29 cellular contexts compared by ENCODE assay signal in genomic region chr9:109133533-109133932, GRCh38. TPM values are rescaled to one million over a fixed set of nuclear protein-coding genes. Genes with fewer than 3 reads are reported as not detected.
"Had no signal": no experiment of that assay in that cellular context is flagged by ENCODE, and none has a peak within 500 bp of the region (broad histone marks: within the 10 kb centered on the region; RNA-seq: fewer than 3 reads in every experiment).

No MANE protein-coding gene starts in this region.

- H3K9me3 ChIP-seq: colonic mucosa, esophagus muscularis mucosa, esophagus squamous epithelium, gastrocnemius medialis, gastroesophageal sphincter, heart left ventricle, heart right ventricle had no signal

- H3K4me3 Mint-ChIP-seq: dendritic cell treated with granulocyte-macrophage colony-stimulating factor and Interleukin-4, amounts not matched to agents 40 ng/mL and 50 ng/mL, for 4 days; effector memory CD8-positive, alpha-beta T cell; endodermal cell had no signal

- H3K27ac ChIP-seq: colonic mucosa, coronary artery, dorsolateral prefrontal cortex, epithelial cell of prostate, esophagus muscularis mucosa, esophagus squamous epithelium, foreskin keratinocyte, gastrocnemius medialis, gastroesophageal sphincter, heart left ventricle, heart right ventricle, hepatocyte had no signal

- H3K4me2 ChIP-seq: hepatocyte had no signal

- FAIRE-seq: endometrium, endothelial cell of umbilical vein, frontal cortex had no signal

- H3K79me2 ChIP-seq: hepatocyte had no signal

- H3K9me3 Mint-ChIP-seq: dendritic cell treated with granulocyte-macrophage colony-stimulating factor and Interleukin-4, amounts not matched to agents 40 ng/mL and 50 ng/mL, for 4 days; effector memory CD8-positive, alpha-beta T cell; endodermal cell had no signal

- ATAC-seq: effector memory CD8-positive, alpha-beta T cell; esophagus mucosa; foreskin keratinocyte; gastrocnemius medialis; gastroesophageal sphincter; heart left ventricle; heart right ventricle had no signal

- H3K27me3 ChIP-seq: colonic mucosa, dorsolateral prefrontal cortex, esophagus muscularis mucosa, esophagus squamous epithelium, foreskin keratinocyte, gastrocnemius medialis, gastroesophageal sphincter, heart left ventricle, heart right ventricle, hepatocyte had no signal

- H3K27ac Mint-ChIP-seq: dendritic cell treated with granulocyte-macrophage colony-stimulating factor and Interleukin-4, amounts not matched to agents 40 ng/mL and 50 ng/mL, for 4 days; effector memory CD8-positive, alpha-beta T cell; endodermal cell had no signal

- DNase-seq: colonic mucosa; cortex of kidney; dermis blood vessel endothelial cell; dorsolateral prefrontal cortex; effector CD4-positive, alpha-beta T cell; effector CD8-positive, alpha-beta T cell; effector memory CD4-positive, alpha-beta T cell; effector memory CD8-positive, alpha-beta T cell; endodermal cell; esophagus squamous epithelium; foreskin fibroblast; foreskin keratinocyte; foreskin melanocyte; gastrocnemius medialis; glutamatergic neuron; head of caudate nucleus; heart left ventricle; heart right ventricle had no signal

- H3K4me3 ChIP-seq: colonic mucosa, coronary artery, dorsolateral prefrontal cortex, esophagus muscularis mucosa, esophagus squamous epithelium, gastrocnemius medialis, gastroesophageal sphincter, heart left ventricle, heart right ventricle, hepatocyte had no signal

- H3K36me3 ChIP-seq: colonic mucosa, esophagus muscularis mucosa, esophagus squamous epithelium, gastrocnemius medialis, gastroesophageal sphincter, heart left ventricle, heart right ventricle had no signal

- H2AFZ ChIP-seq: hepatocyte had no signal

- H3K4me1 ChIP-seq: colonic mucosa, esophagus muscularis mucosa, esophagus squamous epithelium, foreskin keratinocyte, gastrocnemius medialis, gastroesophageal sphincter had no signal

RNA-seq across cellular contexts. Expression of gene FRRS1L, which starts 33.5 kb away (rescaled TPM):
- total RNA-seq: endothelial cell of umbilical vein, esophagus mucosa, fibroblast of villous mesenchyme had no signal
- polyA plus RNA-seq: endothelial cell of umbilical vein had no signal
